1 cellular context compared by ENCODE assay signal in the genomic region with DNA sequence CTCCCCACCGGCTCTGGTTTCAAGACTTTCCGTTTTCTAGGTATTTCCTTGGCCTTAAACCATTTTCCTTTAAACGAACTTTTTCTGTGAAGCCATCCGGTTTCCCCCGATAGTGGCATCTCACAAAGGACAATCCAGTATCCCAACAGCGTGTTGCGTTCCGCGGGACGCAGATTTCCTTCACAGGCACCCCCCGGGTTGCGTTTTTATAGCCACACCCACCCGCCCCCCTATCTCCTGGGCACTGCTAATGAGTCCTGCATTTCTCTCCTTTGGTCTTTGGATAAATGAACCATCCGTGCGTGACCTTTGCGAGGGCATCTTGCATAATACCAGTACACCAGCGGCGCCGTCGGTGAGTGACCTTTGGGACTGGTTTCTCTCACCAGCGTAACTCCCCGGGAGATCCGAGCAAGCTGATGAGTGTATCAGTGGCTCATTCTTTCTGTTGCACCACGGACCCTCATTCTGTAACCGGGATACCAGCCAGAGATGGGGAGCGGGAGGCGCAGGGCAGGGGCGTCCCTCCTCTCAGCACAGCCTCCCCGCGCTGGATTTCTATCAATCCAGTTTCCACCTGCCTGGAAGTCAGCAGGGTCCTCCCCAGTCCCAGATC.
TF ChIP-seq lines count a peak whose summit lies in the region.

No MANE protein-coding gene starts in this region.

TF ChIP-seq in K562, 482 proteins besides CTCF, POLR2A, EP300 and RAD21 (continued from another document and continues in another):
- TF ChIP-seq PHF21A (IDR thresholded peaks at IDR 0.05; ENCODE audit: borderline replicate concordance, low read depth) (no peak), ZNF644 (tag; IDR thresholded peaks at IDR 0.05; ENCODE audit: low read depth) (no peak), GATAD2A (IDR thresholded peaks at IDR 0.05) (0 out of 2 replicates have a peak, but pooled peaks have one; percentile 9), THRB (CRISPR knock-in tag; conservative IDR thresholded peaks at IDR 0.05) (no peak), FIP1L1 (IDR thresholded peaks at IDR 0.05; ENCODE audit: low read depth, low read length, poor library complexity, severe bottlenecking) (no peak), HNRNPLL (IDR thresholded peaks at IDR 0.05; ENCODE audit: low read depth, low read length, poor library complexity, severe bottlenecking) (peak; percentile 51), ZBTB43 (CRISPR knock-in tag; IDR thresholded peaks at IDR 0.05) (no peak), MCM2 (IDR thresholded peaks at IDR 0.05; ENCODE audit: low read depth) (no peak), BCLAF1 (IDR thresholded peaks at IDR 0.05; ENCODE audit: borderline replicate concordance in 1 of 2, control insufficient read depth in 1 of 2, low read depth in 2 of 2, low read length in 1 of 2) (no peak), ESRRA (IDR thresholded peaks at IDR 0.05; ENCODE audit: borderline replicate concordance, low read depth) (peak; percentile 70), RFX1 (IDR thresholded peaks at IDR 0.05) (no peak), STAG1 (CRISPR knock-in tag; IDR thresholded peaks at IDR 0.05; ENCODE audit: borderline replicate concordance) (no peak), GMEB1 (CRISPR knock-in tag; IDR thresholded peaks at IDR 0.05) (no peak), SIN3A (IDR thresholded peaks at IDR 0.05; ENCODE audit: borderline replicate concordance in 2 of 2, control insufficient read depth in 1 of 2, low read depth in 2 of 2, low read length in 2 of 2) (peak in 1 of 2 experiments; percentile 19; a peak in 2 of 4 replicates), ZNF41 (CRISPR knock-in tag; conservative IDR thresholded peaks at IDR 0.05) (no peak), ZC3H11A (IDR thresholded peaks at IDR 0.05; ENCODE audit: low read depth, low read length) (no peak), BRF1 (IDR thresholded peaks at IDR 0.05; ENCODE audit: borderline replicate concordance, extremely low read depth, insufficient read length) (no peak), SMAD4 (CRISPR knock-in tag; conservative IDR thresholded peaks at IDR 0.05) (peak; percentile 5; the same call in 1 of the 2 replicates), SRSF3 (IDR thresholded peaks at IDR 0.05; ENCODE audit: insufficient read depth, low read length) (no peak), KLF10 (CRISPR knock-in tag; IDR thresholded peaks at IDR 0.05) (no peak), CBFA2T3 (IDR thresholded peaks at IDR 0.05) (0 out of 2 replicates have a peak, but pooled peaks have one; percentile 8), BRD4 (IDR thresholded peaks at IDR 0.05) (no peak), ZBTB17 (CRISPR knock-in tag; IDR thresholded peaks at IDR 0.05) (0 out of 2 replicates have a peak, but pooled peaks have one; percentile 12), ELK3 (CRISPR knock-in tag; IDR thresholded peaks at IDR 0.05) (no peak), ZFPM2 (CRISPR knock-in tag; IDR thresholded peaks at IDR 0.05) (0 out of 2 replicates have a peak, but pooled peaks have one; percentile 29), POLR3A (IDR thresholded peaks at IDR 0.05; ENCODE audit: borderline replicate concordance, extremely low read depth, insufficient read depth, insufficient read length) (no peak), ATF1 (CRISPR knock-in tag; IDR thresholded peaks at IDR 0.05) (no peak), ATF1 (tag; IDR thresholded peaks at IDR 0.05) (no peak), KLF13 (tag; IDR thresholded peaks at IDR 0.05; ENCODE audit: borderline replicate concordance, low read depth) (peak; percentile 16; the same call in 1 of the 2 replicates), ILF3 (IDR thresholded peaks at IDR 0.05; ENCODE audit: borderline replicate concordance) (no peak), ZBED1 (IDR thresholded peaks at IDR 0.05) (no peak)
- TF ChIP-seq, protein P1, sequence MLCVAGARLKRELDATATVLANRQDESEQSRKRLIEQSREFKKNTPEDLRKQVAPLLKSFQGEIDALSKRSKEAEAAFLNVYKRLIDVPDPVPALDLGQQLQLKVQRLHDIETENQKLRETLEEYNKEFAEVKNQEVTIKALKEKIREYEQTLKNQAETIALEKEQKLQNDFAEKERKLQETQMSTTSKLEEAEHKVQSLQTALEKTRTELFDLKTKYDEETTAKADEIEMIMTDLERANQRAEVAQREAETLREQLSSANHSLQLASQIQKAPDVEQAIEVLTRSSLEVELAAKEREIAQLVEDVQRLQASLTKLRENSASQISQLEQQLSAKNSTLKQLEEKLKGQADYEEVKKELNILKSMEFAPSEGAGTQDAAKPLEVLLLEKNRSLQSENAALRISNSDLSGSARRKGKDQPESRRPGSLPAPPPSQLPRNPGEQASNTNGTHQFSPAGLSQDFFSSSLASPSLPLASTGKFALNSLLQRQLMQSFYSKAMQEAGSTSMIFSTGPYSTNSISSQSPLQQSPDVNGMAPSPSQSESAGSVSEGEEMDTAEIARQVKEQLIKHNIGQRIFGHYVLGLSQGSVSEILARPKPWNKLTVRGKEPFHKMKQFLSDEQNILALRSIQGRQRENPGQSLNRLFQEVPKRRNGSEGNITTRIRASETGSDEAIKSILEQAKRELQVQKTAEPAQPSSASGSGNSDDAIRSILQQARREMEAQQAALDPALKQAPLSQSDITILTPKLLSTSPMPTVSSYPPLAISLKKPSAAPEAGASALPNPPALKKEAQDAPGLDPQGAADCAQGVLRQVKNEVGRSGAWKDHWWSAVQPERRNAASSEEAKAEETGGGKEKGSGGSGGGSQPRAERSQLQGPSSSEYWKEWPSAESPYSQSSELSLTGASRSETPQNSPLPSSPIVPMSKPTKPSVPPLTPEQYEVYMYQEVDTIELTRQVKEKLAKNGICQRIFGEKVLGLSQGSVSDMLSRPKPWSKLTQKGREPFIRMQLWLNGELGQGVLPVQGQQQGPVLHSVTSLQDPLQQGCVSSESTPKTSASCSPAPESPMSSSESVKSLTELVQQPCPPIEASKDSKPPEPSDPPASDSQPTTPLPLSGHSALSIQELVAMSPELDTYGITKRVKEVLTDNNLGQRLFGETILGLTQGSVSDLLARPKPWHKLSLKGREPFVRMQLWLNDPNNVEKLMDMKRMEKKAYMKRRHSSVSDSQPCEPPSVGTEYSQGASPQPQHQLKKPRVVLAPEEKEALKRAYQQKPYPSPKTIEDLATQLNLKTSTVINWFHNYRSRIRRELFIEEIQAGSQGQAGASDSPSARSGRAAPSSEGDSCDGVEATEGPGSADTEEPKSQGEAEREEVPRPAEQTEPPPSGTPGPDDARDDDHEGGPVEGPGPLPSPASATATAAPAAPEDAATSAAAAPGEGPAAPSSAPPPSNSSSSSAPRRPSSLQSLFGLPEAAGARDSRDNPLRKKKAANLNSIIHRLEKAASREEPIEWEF (CRISPR knock-in tag; IDR thresholded peaks at IDR 0.05) = no peak
- TF ChIP-seq, protein P2, sequence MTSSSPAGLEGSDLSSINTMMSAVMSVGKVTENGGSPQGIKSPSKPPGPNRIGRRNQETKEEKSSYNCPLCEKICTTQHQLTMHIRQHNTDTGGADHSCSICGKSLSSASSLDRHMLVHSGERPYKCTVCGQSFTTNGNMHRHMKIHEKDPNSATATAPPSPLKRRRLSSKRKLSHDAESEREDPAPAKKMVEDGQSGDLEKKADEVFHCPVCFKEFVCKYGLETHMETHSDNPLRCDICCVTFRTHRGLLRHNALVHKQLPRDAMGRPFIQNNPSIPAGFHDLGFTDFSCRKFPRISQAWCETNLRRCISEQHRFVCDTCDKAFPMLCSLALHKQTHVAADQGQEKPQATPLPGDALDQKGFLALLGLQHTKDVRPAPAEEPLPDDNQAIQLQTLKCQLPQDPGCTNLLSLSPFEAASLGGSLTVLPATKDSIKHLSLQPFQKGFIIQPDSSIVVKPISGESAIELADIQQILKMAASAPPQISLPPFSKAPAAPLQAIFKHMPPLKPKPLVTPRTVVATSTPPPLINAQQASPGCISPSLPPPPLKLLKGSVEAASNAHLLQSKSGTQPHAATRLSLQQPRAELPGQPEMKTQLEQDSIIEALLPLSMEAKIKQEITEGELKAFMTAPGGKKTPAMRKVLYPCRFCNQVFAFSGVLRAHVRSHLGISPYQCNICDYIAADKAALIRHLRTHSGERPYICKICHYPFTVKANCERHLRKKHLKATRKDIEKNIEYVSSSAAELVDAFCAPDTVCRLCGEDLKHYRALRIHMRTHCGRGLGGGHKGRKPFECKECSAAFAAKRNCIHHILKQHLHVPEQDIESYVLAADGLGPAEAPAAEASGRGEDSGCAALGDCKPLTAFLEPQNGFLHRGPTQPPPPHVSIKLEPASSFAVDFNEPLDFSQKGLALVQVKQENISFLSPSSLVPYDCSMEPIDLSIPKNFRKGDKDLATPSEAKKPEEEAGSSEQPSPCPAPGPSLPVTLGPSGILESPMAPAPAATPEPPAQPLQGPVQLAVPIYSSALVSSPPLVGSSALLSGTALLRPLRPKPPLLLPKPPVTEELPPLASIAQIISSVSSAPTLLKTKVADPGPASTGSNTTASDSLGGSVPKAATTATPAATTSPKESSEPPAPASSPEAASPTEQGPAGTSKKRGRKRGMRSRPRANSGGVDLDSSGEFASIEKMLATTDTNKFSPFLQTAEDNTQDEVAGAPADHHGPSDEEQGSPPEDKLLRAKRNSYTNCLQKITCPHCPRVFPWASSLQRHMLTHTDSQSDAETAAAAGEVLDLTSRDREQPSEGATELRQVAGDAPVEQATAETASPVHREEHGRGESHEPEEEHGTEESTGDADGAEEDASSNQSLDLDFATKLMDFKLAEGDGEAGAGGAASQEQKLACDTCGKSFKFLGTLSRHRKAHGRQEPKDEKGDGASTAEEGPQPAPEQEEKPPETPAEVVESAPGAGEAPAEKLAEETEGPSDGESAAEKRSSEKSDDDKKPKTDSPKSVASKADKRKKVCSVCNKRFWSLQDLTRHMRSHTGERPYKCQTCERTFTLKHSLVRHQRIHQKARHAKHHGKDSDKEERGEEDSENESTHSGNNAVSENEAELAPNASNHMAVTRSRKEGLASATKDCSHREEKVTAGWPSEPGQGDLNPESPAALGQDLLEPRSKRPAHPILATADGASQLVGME (CRISPR knock-in tag; IDR thresholded peaks at IDR 0.05) = 0 out of 2 replicates have a peak, but pooled peaks have one; percentile 13
- TF ChIP-seq, protein P3, sequence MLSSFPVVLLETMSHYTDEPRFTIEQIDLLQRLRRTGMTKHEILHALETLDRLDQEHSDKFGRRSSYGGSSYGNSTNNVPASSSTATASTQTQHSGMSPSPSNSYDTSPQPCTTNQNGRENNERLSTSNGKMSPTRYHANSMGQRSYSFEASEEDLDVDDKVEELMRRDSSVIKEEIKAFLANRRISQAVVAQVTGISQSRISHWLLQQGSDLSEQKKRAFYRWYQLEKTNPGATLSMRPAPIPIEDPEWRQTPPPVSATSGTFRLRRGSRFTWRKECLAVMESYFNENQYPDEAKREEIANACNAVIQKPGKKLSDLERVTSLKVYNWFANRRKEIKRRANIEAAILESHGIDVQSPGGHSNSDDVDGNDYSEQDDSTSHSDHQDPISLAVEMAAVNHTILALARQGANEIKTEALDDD (IDR thresholded peaks at IDR 0.05) = no peak
